Comparison of ENCODE assay signal across 23 cellular contexts in the genomic region with DNA sequence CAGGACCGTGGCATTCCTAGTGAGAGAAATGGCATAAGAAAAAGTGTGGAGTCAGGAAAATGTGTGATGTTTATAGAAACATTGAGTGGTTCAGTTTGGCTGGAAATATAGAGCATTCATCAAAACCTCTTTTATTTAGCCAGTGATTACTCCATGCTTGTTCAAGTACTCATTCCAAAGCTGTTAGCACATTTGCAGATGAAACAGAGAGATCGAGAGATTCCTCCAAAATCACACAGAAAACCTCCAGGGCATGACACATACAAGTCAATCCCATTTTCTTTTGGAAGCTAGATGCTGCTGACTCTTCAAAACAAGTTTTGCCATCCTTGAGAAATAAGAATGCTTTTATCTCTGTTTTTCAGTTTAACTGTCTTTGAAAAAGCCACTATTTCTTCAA. TPM values are rescaled to one million over a fixed set of nuclear protein-coding genes. Genes with fewer than 3 reads are reported as not detected.
DNase-seq lines count a peak whose midpoint lies in the region; ATAC-seq, FAIRE-seq and TF ChIP-seq lines count a peak whose summit lies in the region.
"Had no signal": no experiment of that assay in that cellular context is flagged by ENCODE, and none has a peak within 500 bp of the region (broad histone marks: within the 10 kb centered on the region; RNA-seq: fewer than 3 reads in every experiment).

No MANE protein-coding gene starts in this region.

- H2AFZ ChIP-seq in GM12878 (ENCODE audit: control insufficient read depth, low read depth, low read length), result no peak overlapping the region
- H2AFZ ChIP-seq: parathyroid adenoma had no signal

- TF ChIP-seq RAD21 in GM12878 (IDR thresholded peaks at IDR 0.05; ENCODE audit: insufficient read depth, low read depth, low read length), result no peak

- in situ Hi-C loops in GM12878 (cut with MboI), result no loop called here

- H3K27ac Mint-ChIP-seq in effector memory CD8-positive, alpha-beta T cell, result no peak overlapping the region
- H3K27ac Mint-ChIP-seq: nephron had no signal

- no peak for TF ChIP-seq EP300 in GM12878 (IDR thresholded peaks at IDR 0.05; ENCODE audit: borderline replicate concordance in 1 of 2, control insufficient read depth in 1 of 2, low read depth in 2 of 2, low read length in 2 of 2)

- intact Hi-C loops in GM12878 (cut with micrococcal nuclease; ENCODE audit: unreplicated experiment), result no loop called here

- WGBS in GM12878 (ENCODE audit: insufficient coverage, insufficient replicate concordance, low lambda C conversion rate, missing lambda C conversion rate), result 60% methylated on average over 2 of the region's 2 CpGs

- H3K27me3 Mint-ChIP-seq in effector memory CD8-positive, alpha-beta T cell, result no peaks in the 10 kb centered on the region

- POLR2A ChIA-PET in GM12878 (lab: Charles Lee), result interaction anchor here (1.4 kb wide), 1 partner anchor 11 kb away, joined by 3 read pairs; no protein-coding TSS in a partner anchor

- no peak for TF ChIP-seq POLR2A in GM12878 (IDR thresholded peaks at IDR 0.05; ENCODE audit: low read depth, low read length)

- RAD21 ChIA-PET in GM12878 (lab: Charles Lee; ENCODE audit: unreplicated experiment), result interaction anchor here (1.3 kb wide), 1 partner anchor 14 kb away, joined by 4 read pairs; no protein-coding TSS in a partner anchor

- FAIRE-seq in GM12878 (lab: Jason Lieb, UNC), result peak; percentile 7
- FAIRE-seq: GM12891 had no signal

- no peak overlapping the region for H3K4me3 ChIP-seq in GM12878
- H3K4me3 ChIP-seq: adrenal gland, uterus had no signal

- no peaks in the 10 kb centered on the region for H3K9me3 Mint-ChIP-seq in effector memory CD8-positive, alpha-beta T cell
- H3K9me3 Mint-ChIP-seq: nephron had no signal

- no peaks in the 10 kb centered on the region for H3K27me3 ChIP-seq in GM12878 (replicated peaks in 1 of 2; ENCODE audit: control insufficient read depth in 2 of 2, insufficient read depth in 2 of 2, low read length in 1 of 2)
- H3K27me3 ChIP-seq: adrenal gland, uterus had no signal

- H3K4me3 Mint-ChIP-seq in effector memory CD8-positive, alpha-beta T cell, result no peak overlapping the region
- H3K4me3 Mint-ChIP-seq: nephron had no signal

- SMC1A ChIA-PET in GM12878 (lab: Charles Lee; ENCODE audit: uncharacterized antibody, unreplicated experiment), result interaction anchor here (0.6 to 1.1 kb wide), 4 partner anchors 11 to 116 kb away, joined by 3 to 7 read pairs (median 5); a partner anchor contains a TSS

- no TSS peak for BruUV-seq in GM12878 (replicated peaks; lab: Mats Ljungman, UMichigan)

- H3K36me3 Mint-ChIP-seq in effector memory CD8-positive, alpha-beta T cell (ENCODE audit: insufficient read depth), result no peaks in the 10 kb centered on the region

- no peak for ATAC-seq in GM12878
- ATAC-seq in GM18520 (IDR thresholded peaks at IDR 0.05; ENCODE audit: unreplicated experiment), result no peak
- no peak for ATAC-seq in GM21360 (IDR thresholded peaks at IDR 0.05; ENCODE audit: unreplicated experiment)
- ATAC-seq in effector memory CD8-positive, alpha-beta T cell (replicated peaks), result no peak
- ATAC-seq: sciatic nerve had no signal

- DNase-seq in AG08396 (ENCODE audit: low spot score), result peak; percentile 10
- DNase-seq in HCEC 1CT, result peak; percentile 45
- no peak for DNase-seq in GM12878 (ENCODE audit: low read depth, low spot score)
- DNase-seq in iris pigment epithelial cell (ENCODE audit: low read depth), result peak; percentile 23
- DNase-seq in NCI-H1048 (lab: John Stamatoyannopoulos, UW), result no peak
- no peak for DNase-seq in effector memory CD8-positive, alpha-beta T cell
- DNase-seq: activated CD4-positive, alpha-beta T cell treated with anti-CD3 and anti-CD28 coated beads, Interleukin-2, amount 50 U/mL, for 48 hours; activated effector memory CD4-positive, alpha-beta T cell treated with anti-CD3 and anti-CD28 coated beads, Interleukin-2, amount 50 U/mL, for 16 hours; adrenal gland; GF-D8; MM.1S; NCI-H1436 treated with DMSO at 0.1 percent for 48 hours; SIG-M5; T-helper 1 cell; uterus had no signal

- no peak overlapping the region for H3K27ac ChIP-seq in GM12878 (ENCODE audit: control insufficient read depth, insufficient read depth)
- H3K27ac ChIP-seq: adrenal gland, epithelial cell of prostate, parathyroid adenoma, uterus, VCaP had no signal

- no peaks in the 10 kb centered on the region for H4K20me1 ChIP-seq in GM12878 (ENCODE audit: control insufficient read depth, insufficient read depth)

- CTCF ChIA-PET in GM12878 (lab: Yijun Ruan, JAX), result interaction anchor here (1.0 to 3.8 kb wide), 6 partner anchors 9 to 116 kb away, joined by 3 to 13 read pairs (median 6); no protein-coding TSS in a partner anchor

- no peaks in the 10 kb centered on the region for H3K4me1 ChIP-seq in GM12878 (ENCODE audit: control insufficient read depth, insufficient read depth, low read length)
- H3K4me1 ChIP-seq: adrenal gland, parathyroid adenoma, uterus had no signal

- no peaks in the 10 kb centered on the region for H3K9me3 ChIP-seq in GM12878 (replicated peaks; ENCODE audit: control insufficient read depth, insufficient read depth, low read length)
- H3K9me3 ChIP-seq: adrenal gland, uterus had no signal

- no peak overlapping the region for H3K4me2 ChIP-seq in GM12878 (ENCODE audit: control insufficient read depth, insufficient read depth)

- TF ChIP-seq CTCF in GM12878 (IDR thresholded peaks at IDR 0.05 in 2 of 3, conservative IDR thresholded peaks at IDR 0.05 in 1 of 3; ENCODE audit: control insufficient read depth in 2 of 3, extremely low read depth in 1 of 3, insufficient read depth in 1 of 3, low read depth in 3 of 3, low read length in 3 of 3), result no peak

- H3K9ac ChIP-seq in GM12878 (ENCODE audit: control insufficient read depth, insufficient read depth, low read length), result no peak overlapping the region
- H3K9ac ChIP-seq: parathyroid adenoma had no signal

- H3K36me3 ChIP-seq in GM12878 (ENCODE audit: control insufficient read depth in 2 of 2, insufficient read depth in 2 of 2, low read length in 1 of 2), result no peaks in the 10 kb centered on the region
- H3K36me3 ChIP-seq: adrenal gland, uterus had no signal

- H3K79me2 ChIP-seq in GM12878 (ENCODE audit: control insufficient read depth, insufficient read depth, low read length), result no peaks in the 10 kb centered on the region
- H3K79me2 ChIP-seq: parathyroid adenoma had no signal

- no peaks in the 10 kb centered on the region for H3K4me1 Mint-ChIP-seq in effector memory CD8-positive, alpha-beta T cell (ENCODE audit: low read depth in 2 of 2)
- H3K4me1 Mint-ChIP-seq: nephron had no signal

TF ChIP-seq in GM12878, 131 proteins besides CTCF, POLR2A, EP300 and RAD21:
- TF ChIP-seq CBX5 (IDR thresholded peaks at IDR 0.05; ENCODE audit: low read depth) (no peak), HDAC6 (IDR thresholded peaks at IDR 0.05; ENCODE audit: unreplicated experiment) (no peak), BHLHE40 (IDR thresholded peaks at IDR 0.05; ENCODE audit: borderline replicate concordance in 1 of 2, low read depth in 2 of 2, low read length in 1 of 2) (no peak), BMI1 (IDR thresholded peaks at IDR 0.05; ENCODE audit: borderline replicate concordance) (no peak)

RNA-seq across cellular contexts. Expression of a gene that starts 11.5 kb away (rescaled TPM):
- 21.2 and 21.5 TPM in 2 replicates for total RNA-seq in GM12878 (2013; cell fraction: nucleolus; rRNA removed)
- 19.6 and 21.5 TPM in 2 replicates for total RNA-seq in GM12878 (2014; rRNA removed)
- total RNA-seq in GM12878 (2014; rRNA removed; fragmentation: Illumina TruSeq; extraction: Trizol), result 15.3 and 16.0 TPM in 2 replicates
- 16.1 and 16.6 TPM in 2 replicates for total RNA-seq in GM12878 (2021)
- polyA plus RNA-seq in GM12878 (2011; ENCODE audit: low read depth), result 5.7 TPM
- polyA plus RNA-seq in GM12878 (2011; rRNA removed), result 11.0 and 11.6 TPM in 2 replicates
- 8.3 and 9.8 TPM in 2 replicates for polyA plus RNA-seq in GM12878 (2011; cell fraction: cytosol; rRNA removed)
- polyA plus RNA-seq in GM12878 (2011; cell fraction: nucleus; rRNA removed), result 6.7 and 6.8 TPM in 2 replicates
- 7.1 and 8.3 TPM in 2 replicates for polyA plus RNA-seq in GM12878 (2012)
- 12.1 and 12.7 TPM in 2 replicates for polyA plus RNA-seq in GM12878 (2014; fragmentation: Illumina TruSeq; extraction: Trizol)
- polyA plus RNA-seq in GM12878 (2014; fragmentation: Nextera tagmentation; extraction: Ambion mirVana), result 10 to 100 TPM in 1 of 2 experiments, 1 to 10 TPM in 1; 7.9 to 21.2 TPM
- polyA plus RNA-seq in GM12878 (2014; rRNA removed), result 8.7 and 9.0 TPM in 2 replicates
- 10 to 100 TPM; 15.4 to 15.9 TPM for polyA plus RNA-seq in GM12878 (2016; fragmentation: Nextera tagmentation; extraction: Ambion mirVana)
- 19.7 and 20.8 TPM in 2 replicates for polyA minus RNA-seq in GM12878 (2011; rRNA and poly(A)+ RNA removed)
- polyA minus RNA-seq in GM12878 (2011; cell fraction: cytosol; rRNA and poly(A)+ RNA removed), result 4.5 and 6.0 TPM in 2 replicates
- 7.9 and 11.9 TPM in 2 replicates for polyA minus RNA-seq in GM12878 (2011; cell fraction: nucleus; rRNA and poly(A)+ RNA removed)

Comparison
In these comparisons a context has a peak if more than half of its experiments do, and no peak if none do; other contexts are left out.
1. DNase-seq: peak in AG08396 (single experiment), HCEC 1CT (single experiment) and iris pigment epithelial cell (single experiment); none in GM12878 (single experiment), NCI-H1048 (single experiment) and effector memory CD8-positive, alpha-beta T cell (0 of 3).